ENCODE assay signal across 32 cellular contexts in genomic region chr2:46371858-46372257, GRCh38.
"Had no signal": no experiment of that assay in that cellular context is flagged by ENCODE, and none has a peak within 500 bp of the region (broad histone marks: within the 10 kb centered on the region; RNA-seq: fewer than 3 reads in every experiment).

No MANE protein-coding gene starts in this region.

- H3K4me3 ChIP-seq: body of pancreas, esophagus muscularis mucosa, gastrocnemius medialis, heart right ventricle had no signal

- H3K4me1 Mint-ChIP-seq: activated T-helper 17 cell treated with anti-CD3 and anti-CD28 coated beads, Interleukin-2, amount 50 U/mL, for 72 hours had no signal

- ATAC-seq: activated CD4-positive, CD25-positive, alpha-beta regulatory T cell treated with anti-CD3 and anti-CD28 coated beads, Interleukin-2, amount 50 U/mL, for 24 hours; activated CD8-positive, alpha-beta T cell treated with anti-CD3 and anti-CD28 coated beads for 36 hours; activated T-cell treated with anti-CD3 and anti-CD28 coated beads, Interleukin-2, amount 50 U/mL, for 4 hours; activated T-helper 17 cell treated with anti-CD3 and anti-CD28 coated beads, Interleukin-2, amount 50 U/mL, for 72 hours; body of pancreas; effector memory CD8-positive, alpha-beta T cell; foreskin keratinocyte; gastrocnemius medialis; heart right ventricle; T-helper 17 cell had no signal

- H3K4me3 Mint-ChIP-seq: activated B cell treated with CpG ODN at 0.5 μM for 24 hours; activated CD8-positive, alpha-beta T cell treated with anti-CD3 and anti-CD28 coated beads for 36 hours; activated naive CD8-positive, alpha-beta T cell; activated T-cell treated with anti-CD3 and anti-CD28 coated beads, Interleukin-2, amount 50 U/mL, for 4 hours; activated T-helper 17 cell treated with anti-CD3 and anti-CD28 coated beads, Interleukin-2, amount 50 U/mL, for 72 hours; effector memory CD8-positive, alpha-beta T cell; T-helper 17 cell; T-helper 2 cell treated with Interferon-gamma antibody and Interleukin-4, amounts not matched to agents 5 μg/mL and 100 μg/mL, for 36 hours had no signal

- H3K27ac Mint-ChIP-seq: activated B cell treated with CpG ODN at 0.5 μM for 24 hours; activated CD8-positive, alpha-beta T cell treated with anti-CD3 and anti-CD28 coated beads for 36 hours; activated naive CD8-positive, alpha-beta T cell; activated T-helper 17 cell treated with anti-CD3 and anti-CD28 coated beads, Interleukin-2, amount 50 U/mL, for 72 hours; T-helper 17 cell; T-helper 2 cell treated with Interferon-gamma antibody and Interleukin-4, amounts not matched to agents 5 μg/mL and 100 μg/mL, for 36 hours had no signal

- H3K9me3 Mint-ChIP-seq: activated CD8-positive, alpha-beta T cell treated with anti-CD3 and anti-CD28 coated beads for 36 hours; activated T-helper 17 cell treated with anti-CD3 and anti-CD28 coated beads, Interleukin-2, amount 50 U/mL, for 72 hours; effector memory CD8-positive, alpha-beta T cell; T-helper 2 cell treated with Interferon-gamma antibody and Interleukin-4, amounts not matched to agents 5 μg/mL and 100 μg/mL, for 36 hours had no signal

- H3K4me1 ChIP-seq: body of pancreas, foreskin keratinocyte had no signal

- H3K9me3 ChIP-seq: body of pancreas, esophagus muscularis mucosa, gastrocnemius medialis, heart right ventricle had no signal

- H3K27ac ChIP-seq: body of pancreas, esophagus muscularis mucosa, foreskin keratinocyte, gastrocnemius medialis, heart right ventricle, WERI-Rb-1 had no signal

- H3K27me3 ChIP-seq: body of pancreas, esophagus muscularis mucosa, foreskin keratinocyte, gastrocnemius medialis, heart right ventricle had no signal

- DNase-seq: activated B cell treated with CpG ODN at 0.5 μM for 24 hours; activated CD4-positive, alpha-beta T cell treated with anti-CD3 and anti-CD28 coated beads for 48 hours; activated CD4-positive, alpha-beta T cell treated with anti-CD3 and anti-CD28 coated beads, Interleukin-2, amount 50 U/mL, for 1 hour; activated CD4-positive, alpha-beta T cell treated with anti-CD3 and anti-CD28 coated beads, Interleukin-2, amount 50 U/mL, for 48 hours; activated CD8-positive, alpha-beta memory T cell treated with anti-CD3 and anti-CD28 coated beads for 24 hours; activated CD8-positive, alpha-beta T cell treated with anti-CD3 and anti-CD28 coated beads for 36 hours; activated effector memory CD4-positive, alpha-beta T cell treated with Interleukin-2 at 50 U/mL for 16 hours; activated gamma-delta T cell treated with Interleukin-2 at 50 U/mL for 16 hours; activated naive CD4-positive, alpha-beta T cell treated with anti-CD3 and anti-CD28 coated beads, Interleukin-2, amount 50 U/mL, for 16 hours; activated naive CD4-positive, alpha-beta T cell treated with Interleukin-2 at 50 U/mL for 16 hours; activated T-cell treated with anti-CD3 and anti-CD28 coated beads, Interleukin-2, amount 50 U/mL, for 4 hours; amniotic stem cell; anterior cingulate cortex; body of pancreas; caudate nucleus; cortex of kidney; dermis blood vessel endothelial cell; effector CD4-positive, alpha-beta T cell; effector memory CD8-positive, alpha-beta T cell; erythroblast; foreskin keratinocyte; gastrocnemius medialis; heart right ventricle; T-helper 17 cell; T1000; WERI-Rb-1 had no signal

- H3K27me3 Mint-ChIP-seq: activated CD8-positive, alpha-beta T cell treated with anti-CD3 and anti-CD28 coated beads for 36 hours; activated naive CD8-positive, alpha-beta T cell; activated T-helper 17 cell treated with anti-CD3 and anti-CD28 coated beads, Interleukin-2, amount 50 U/mL, for 72 hours; effector memory CD8-positive, alpha-beta T cell had no signal

- H3K36me3 ChIP-seq: WERI-Rb-1 had no signal

- H3K36me3 Mint-ChIP-seq: activated naive CD8-positive, alpha-beta T cell had no signal

- FAIRE-seq: colon had no signal
